Comparison of ENCODE assay signal across 1 cellular context in the genomic region with DNA sequence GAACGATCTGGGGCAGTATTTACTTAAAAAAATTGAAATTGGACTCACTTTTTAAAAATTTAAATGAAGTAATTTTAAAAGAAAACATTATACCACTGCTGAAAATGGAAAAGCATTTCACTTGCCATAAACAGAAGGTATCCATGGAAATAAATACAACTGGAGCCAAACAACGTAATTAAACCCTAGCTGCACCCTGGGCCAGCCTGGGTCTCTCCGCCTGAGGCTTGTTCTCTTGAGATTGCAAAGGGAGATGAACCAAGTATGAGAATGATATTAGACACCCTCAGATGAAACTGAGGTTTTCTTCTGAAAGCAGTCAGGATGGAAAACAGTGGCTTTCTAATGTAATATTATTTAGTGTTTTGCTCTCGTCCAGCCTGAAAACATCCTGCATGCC.
TF ChIP-seq lines count a peak whose summit lies in the region.

No MANE protein-coding gene starts in this region.

TF ChIP-seq in SK-N-SH treated with all-trans-retinoic acid at 6 μM for 48 hours, 23 proteins besides CTCF, POLR2A, EP300 and RAD21 (continued from another document):
- TF ChIP-seq, protein P1, sequence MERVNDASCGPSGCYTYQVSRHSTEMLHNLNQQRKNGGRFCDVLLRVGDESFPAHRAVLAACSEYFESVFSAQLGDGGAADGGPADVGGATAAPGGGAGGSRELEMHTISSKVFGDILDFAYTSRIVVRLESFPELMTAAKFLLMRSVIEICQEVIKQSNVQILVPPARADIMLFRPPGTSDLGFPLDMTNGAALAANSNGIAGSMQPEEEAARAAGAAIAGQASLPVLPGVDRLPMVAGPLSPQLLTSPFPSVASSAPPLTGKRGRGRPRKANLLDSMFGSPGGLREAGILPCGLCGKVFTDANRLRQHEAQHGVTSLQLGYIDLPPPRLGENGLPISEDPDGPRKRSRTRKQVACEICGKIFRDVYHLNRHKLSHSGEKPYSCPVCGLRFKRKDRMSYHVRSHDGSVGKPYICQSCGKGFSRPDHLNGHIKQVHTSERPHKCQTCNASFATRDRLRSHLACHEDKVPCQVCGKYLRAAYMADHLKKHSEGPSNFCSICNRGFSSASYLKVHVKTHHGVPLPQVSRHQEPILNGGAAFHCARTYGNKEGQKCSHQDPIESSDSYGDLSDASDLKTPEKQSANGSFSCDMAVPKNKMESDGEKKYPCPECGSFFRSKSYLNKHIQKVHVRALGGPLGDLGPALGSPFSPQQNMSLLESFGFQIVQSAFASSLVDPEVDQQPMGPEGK (CRISPR knock-in tag; IDR thresholded peaks at IDR 0.05; ENCODE audit: borderline replicate concordance): no peak
- TF ChIP-seq ZNF565 (CRISPR knock-in tag; conservative IDR thresholded peaks at IDR 0.05; ENCODE audit: low read depth) (no peak), ZC3H10 (CRISPR knock-in tag; IDR thresholded peaks at IDR 0.05) (no peak), SNAI2 (CRISPR knock-in tag; IDR thresholded peaks at IDR 0.05) (no peak), ZNF8 (CRISPR knock-in tag; IDR thresholded peaks at IDR 0.05) (no peak), ZFP30 (CRISPR knock-in tag; IDR thresholded peaks at IDR 0.05) (no peak), ZFP3 (CRISPR knock-in tag; IDR thresholded peaks at IDR 0.05) (no peak), ZNF70 (CRISPR knock-in tag; IDR thresholded peaks at IDR 0.05) (no peak)
